In genomic region chr2:65055427-65056214, GRCh38 we compare ENCODE assay signal across 1 cellular context.
TF ChIP-seq lines count a peak whose summit lies in the region.

No MANE protein-coding gene starts in this region.

TF ChIP-seq in HepG2, 621 proteins besides CTCF, POLR2A, EP300 and RAD21 (continued from another document and continues in another):
- TF ChIP-seq ZNF274 (CRISPR knock-in tag; IDR thresholded peaks at IDR 0.05) (peak; percentile 76; the same call in 1 of the 2 replicates), SMARCE1 (IDR thresholded peaks at IDR 0.05; ENCODE audit: borderline replicate concordance) (no peak), AGO2 (optimal IDR thresholded peaks at IDR 0.05; ENCODE audit: low read depth, low read length) (peak; percentile 11), KMT2A (CRISPR knock-in tag; IDR thresholded peaks at IDR 0.05) (no peak), ZNF543 (CRISPR knock-in tag; IDR thresholded peaks at IDR 0.05) (peak; percentile 34; the same call in 1 of the 2 replicates), ZNF460 (CRISPR knock-in tag; IDR thresholded peaks at IDR 0.05; ENCODE audit: borderline replicate concordance) (no peak), IRX3 (CRISPR knock-in tag; IDR thresholded peaks at IDR 0.05; ENCODE audit: borderline replicate concordance, low read depth) (peak; percentile 23; the same call in 1 of the 2 replicates), GABPB1 (CRISPR knock-in tag; IDR thresholded peaks at IDR 0.05) (no peak), ATF7 (IDR thresholded peaks at IDR 0.05) (no peak), ATF7 (CRISPR knock-in tag; IDR thresholded peaks at IDR 0.05) (no peak), PHF21A (CRISPR knock-in tag; IDR thresholded peaks at IDR 0.05) (peak; percentile 66; the same call in 1 of the 2 replicates), NFIB (CRISPR knock-in tag; IDR thresholded peaks at IDR 0.05; ENCODE audit: borderline replicate concordance) (peak; percentile 50; the same call in 1 of the 2 replicates), ZNF510 (CRISPR knock-in tag; IDR thresholded peaks at IDR 0.05; ENCODE audit: low read depth) (0 out of 2 replicates have a peak, but pooled peaks have one; percentile 34), ZSCAN22 (CRISPR knock-in tag; IDR thresholded peaks at IDR 0.05) (no peak), ZKSCAN1 (IDR thresholded peaks at IDR 0.05; ENCODE audit: low read length) (no peak), KLF12 (CRISPR knock-in tag; IDR thresholded peaks at IDR 0.05; ENCODE audit: borderline replicate concordance) (no peak), SALL2 (CRISPR knock-in tag; IDR thresholded peaks at IDR 0.05) (no peak; the same call in 1 of the 2 replicates), ZNF597 (CRISPR knock-in tag; IDR thresholded peaks at IDR 0.05) (no peak), KMT2B (CRISPR knock-in tag; IDR thresholded peaks at IDR 0.05) (no peak), NBN (conservative IDR thresholded peaks at IDR 0.05) (no peak), XRCC5 (optimal IDR thresholded peaks at IDR 0.05; ENCODE audit: low read length) (no peak), RBFOX2 (IDR thresholded peaks at IDR 0.05; ENCODE audit: low read depth, low read length) (no peak), ASH2L (IDR thresholded peaks at IDR 0.05; ENCODE audit: insufficient read length, low read depth, low read length) (peak; percentile 66), ZNF703 (CRISPR knock-in tag; IDR thresholded peaks at IDR 0.05; ENCODE audit: borderline replicate concordance) (peak; percentile 15; the same call in 1 of the 2 replicates), BHLHE40 (IDR thresholded peaks at IDR 0.05; ENCODE audit: low read length) (no peak), ZNF362 (CRISPR knock-in tag; IDR thresholded peaks at IDR 0.05; ENCODE audit: borderline replicate concordance) (no peak), ZFP1 (CRISPR knock-in tag; IDR thresholded peaks at IDR 0.05) (no peak), GLI4 (CRISPR knock-in tag; IDR thresholded peaks at IDR 0.05; ENCODE audit: borderline replicate concordance) (peak; percentile 96; the same call in 1 of the 2 replicates), ZFY (CRISPR knock-in tag; IDR thresholded peaks at IDR 0.05) (no peak), SPEN (CRISPR knock-in tag; IDR thresholded peaks at IDR 0.05; ENCODE audit: low read depth) (no peak), DNMT3B (CRISPR knock-in tag; conservative IDR thresholded peaks at IDR 0.05) (peak; percentile 33; the same call in 1 of the 2 replicates), IKZF5 (CRISPR knock-in tag; IDR thresholded peaks at IDR 0.05) (peak; percentile 55; the same call in 1 of the 2 replicates), ZNF652 (CRISPR knock-in tag; IDR thresholded peaks at IDR 0.05; ENCODE audit: borderline replicate concordance, low read depth) (no peak), ZNF549 (CRISPR knock-in tag; IDR thresholded peaks at IDR 0.05) (no peak), ZNF468 (CRISPR knock-in tag; IDR thresholded peaks at IDR 0.05) (peak; percentile 38; the same call in 1 of the 2 replicates), ZNF878 (CRISPR knock-in tag; IDR thresholded peaks at IDR 0.05) (no peak), HMG20A (CRISPR knock-in tag; IDR thresholded peaks at IDR 0.05; ENCODE audit: borderline replicate concordance) (no peak), NFKBIZ (CRISPR knock-in tag; IDR thresholded peaks at IDR 0.05) (no peak), ZNF225 (CRISPR knock-in tag; IDR thresholded peaks at IDR 0.05) (no peak; the same call in 1 of the 2 replicates), ZNF503 (CRISPR knock-in tag; IDR thresholded peaks at IDR 0.05) (0 out of 2 replicates have a peak, but pooled peaks have one; percentile 4), SOX5 (CRISPR knock-in tag; IDR thresholded peaks at IDR 0.05; ENCODE audit: borderline replicate concordance) (no peak), RFX1 (IDR thresholded peaks at IDR 0.05) (no peak), ZNF337 (CRISPR knock-in tag; IDR thresholded peaks at IDR 0.05; ENCODE audit: borderline replicate concordance, low read depth) (peak; percentile 84; the same call in 1 of the 2 replicates), ZNF883 (CRISPR knock-in tag; IDR thresholded peaks at IDR 0.05; ENCODE audit: not compliant biosample characterization) (no peak), MTA3 (CRISPR knock-in tag; IDR thresholded peaks at IDR 0.05) (no peak), ZNF550 (CRISPR knock-in tag; IDR thresholded peaks at IDR 0.05; ENCODE audit: borderline replicate concordance) (no peak), RBM22 (optimal IDR thresholded peaks at IDR 0.05; ENCODE audit: low read length) (no peak)
- TF ChIP-seq, protein P1, sequence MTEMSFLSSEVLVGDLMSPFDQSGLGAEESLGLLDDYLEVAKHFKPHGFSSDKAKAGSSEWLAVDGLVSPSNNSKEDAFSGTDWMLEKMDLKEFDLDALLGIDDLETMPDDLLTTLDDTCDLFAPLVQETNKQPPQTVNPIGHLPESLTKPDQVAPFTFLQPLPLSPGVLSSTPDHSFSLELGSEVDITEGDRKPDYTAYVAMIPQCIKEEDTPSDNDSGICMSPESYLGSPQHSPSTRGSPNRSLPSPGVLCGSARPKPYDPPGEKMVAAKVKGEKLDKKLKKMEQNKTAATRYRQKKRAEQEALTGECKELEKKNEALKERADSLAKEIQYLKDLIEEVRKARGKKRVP (CRISPR knock-in tag; IDR thresholded peaks at IDR 0.05): peak in 1 of 2 experiments; percentile 75; a peak in 2 of 4 replicates
- TF ChIP-seq, protein P2, sequence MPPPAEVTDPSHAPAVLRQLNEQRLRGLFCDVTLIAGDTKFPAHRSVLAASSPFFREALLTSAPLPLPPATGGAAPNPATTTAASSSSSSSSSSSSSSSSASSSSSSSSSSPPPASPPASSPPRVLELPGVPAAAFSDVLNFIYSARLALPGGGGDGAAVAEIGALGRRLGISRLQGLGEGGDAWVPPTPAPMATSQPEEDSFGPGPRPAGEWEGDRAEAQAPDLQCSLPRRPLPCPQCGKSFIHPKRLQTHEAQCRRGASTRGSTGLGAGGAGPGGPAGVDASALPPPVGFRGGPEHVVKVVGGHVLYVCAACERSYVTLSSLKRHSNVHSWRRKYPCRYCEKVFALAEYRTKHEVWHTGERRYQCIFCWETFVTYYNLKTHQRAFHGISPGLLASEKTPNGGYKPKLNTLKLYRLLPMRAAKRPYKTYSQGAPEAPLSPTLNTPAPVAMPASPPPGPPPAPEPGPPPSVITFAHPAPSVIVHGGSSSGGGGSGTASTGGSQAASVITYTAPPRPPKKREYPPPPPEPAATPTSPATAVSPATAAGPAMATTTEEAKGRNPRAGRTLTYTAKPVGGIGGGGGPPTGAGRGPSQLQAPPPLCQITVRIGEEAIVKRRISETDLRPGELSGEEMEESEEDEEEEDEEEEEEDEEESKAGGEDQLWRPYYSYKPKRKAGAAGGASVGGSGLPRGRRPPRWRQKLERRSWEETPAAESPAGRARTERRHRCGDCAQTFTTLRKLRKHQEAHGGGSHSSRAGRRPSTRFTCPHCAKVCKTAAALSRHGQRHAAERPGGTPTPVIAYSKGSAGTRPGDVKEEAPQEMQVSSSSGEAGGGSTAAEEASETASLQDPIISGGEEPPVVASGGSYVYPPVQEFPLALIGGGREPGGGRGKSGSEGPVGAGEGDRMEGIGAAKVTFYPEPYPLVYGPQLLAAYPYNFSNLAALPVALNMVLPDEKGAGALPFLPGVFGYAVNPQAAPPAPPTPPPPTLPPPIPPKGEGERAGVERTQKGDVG (CRISPR knock-in tag; IDR thresholded peaks at IDR 0.05; ENCODE audit: borderline replicate concordance): no peak; the same call in 1 of the 2 replicates
- TF ChIP-seq, protein P3, sequence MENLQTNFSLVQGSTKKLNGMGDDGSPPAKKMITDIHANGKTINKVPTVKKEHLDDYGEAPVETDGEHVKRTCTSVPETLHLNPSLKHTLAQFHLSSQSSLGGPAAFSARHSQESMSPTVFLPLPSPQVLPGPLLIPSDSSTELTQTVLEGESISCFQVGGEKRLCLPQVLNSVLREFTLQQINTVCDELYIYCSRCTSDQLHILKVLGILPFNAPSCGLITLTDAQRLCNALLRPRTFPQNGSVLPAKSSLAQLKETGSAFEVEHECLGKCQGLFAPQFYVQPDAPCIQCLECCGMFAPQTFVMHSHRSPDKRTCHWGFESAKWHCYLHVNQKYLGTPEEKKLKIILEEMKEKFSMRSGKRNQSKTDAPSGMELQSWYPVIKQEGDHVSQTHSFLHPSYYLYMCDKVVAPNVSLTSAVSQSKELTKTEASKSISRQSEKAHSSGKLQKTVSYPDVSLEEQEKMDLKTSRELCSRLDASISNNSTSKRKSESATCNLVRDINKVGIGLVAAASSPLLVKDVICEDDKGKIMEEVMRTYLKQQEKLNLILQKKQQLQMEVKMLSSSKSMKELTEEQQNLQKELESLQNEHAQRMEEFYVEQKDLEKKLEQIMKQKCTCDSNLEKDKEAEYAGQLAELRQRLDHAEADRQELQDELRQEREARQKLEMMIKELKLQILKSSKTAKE (CRISPR knock-in tag; IDR thresholded peaks at IDR 0.05; ENCODE audit: borderline replicate concordance): peak; percentile 83
- TF ChIP-seq, protein P4, sequence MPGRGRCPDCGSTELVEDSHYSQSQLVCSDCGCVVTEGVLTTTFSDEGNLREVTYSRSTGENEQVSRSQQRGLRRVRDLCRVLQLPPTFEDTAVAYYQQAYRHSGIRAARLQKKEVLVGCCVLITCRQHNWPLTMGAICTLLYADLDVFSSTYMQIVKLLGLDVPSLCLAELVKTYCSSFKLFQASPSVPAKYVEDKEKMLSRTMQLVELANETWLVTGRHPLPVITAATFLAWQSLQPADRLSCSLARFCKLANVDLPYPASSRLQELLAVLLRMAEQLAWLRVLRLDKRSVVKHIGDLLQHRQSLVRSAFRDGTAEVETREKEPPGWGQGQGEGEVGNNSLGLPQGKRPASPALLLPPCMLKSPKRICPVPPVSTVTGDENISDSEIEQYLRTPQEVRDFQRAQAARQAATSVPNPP (CRISPR knock-in tag; IDR thresholded peaks at IDR 0.05): no peak; the same call in 1 of the 2 replicates
- TF ChIP-seq, protein P5, sequence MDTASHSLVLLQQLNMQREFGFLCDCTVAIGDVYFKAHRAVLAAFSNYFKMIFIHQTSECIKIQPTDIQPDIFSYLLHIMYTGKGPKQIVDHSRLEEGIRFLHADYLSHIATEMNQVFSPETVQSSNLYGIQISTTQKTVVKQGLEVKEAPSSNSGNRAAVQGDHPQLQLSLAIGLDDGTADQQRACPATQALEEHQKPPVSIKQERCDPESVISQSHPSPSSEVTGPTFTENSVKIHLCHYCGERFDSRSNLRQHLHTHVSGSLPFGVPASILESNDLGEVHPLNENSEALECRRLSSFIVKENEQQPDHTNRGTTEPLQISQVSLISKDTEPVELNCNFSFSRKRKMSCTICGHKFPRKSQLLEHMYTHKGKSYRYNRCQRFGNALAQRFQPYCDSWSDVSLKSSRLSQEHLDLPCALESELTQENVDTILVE (CRISPR knock-in tag; IDR thresholded peaks at IDR 0.05): no peak
- TF ChIP-seq, protein P6, sequence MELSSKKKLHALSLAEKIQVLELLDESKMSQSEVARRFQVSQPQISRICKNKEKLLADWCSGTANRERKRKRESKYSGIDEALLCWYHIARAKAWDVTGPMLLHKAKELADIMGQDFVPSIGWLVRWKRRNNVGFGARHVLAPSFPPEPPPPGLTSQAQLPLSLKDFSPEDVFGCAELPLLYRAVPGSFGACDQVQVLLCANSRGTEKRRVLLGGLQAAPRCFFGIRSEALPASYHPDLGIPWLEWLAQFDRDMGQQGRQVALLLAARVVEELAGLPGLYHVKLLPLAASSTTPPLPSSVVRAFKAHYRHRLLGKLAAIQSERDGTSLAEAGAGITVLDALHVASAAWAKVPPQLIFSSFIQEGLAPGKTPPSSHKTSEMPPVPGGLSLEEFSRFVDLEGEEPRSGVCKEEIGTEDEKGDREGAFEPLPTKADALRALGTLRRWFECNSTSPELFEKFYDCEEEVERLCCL (CRISPR knock-in tag; IDR thresholded peaks at IDR 0.05; ENCODE audit: borderline replicate concordance): 0 out of 2 replicates have a peak, but pooled peaks have one; percentile 34
